In the genomic region with DNA sequence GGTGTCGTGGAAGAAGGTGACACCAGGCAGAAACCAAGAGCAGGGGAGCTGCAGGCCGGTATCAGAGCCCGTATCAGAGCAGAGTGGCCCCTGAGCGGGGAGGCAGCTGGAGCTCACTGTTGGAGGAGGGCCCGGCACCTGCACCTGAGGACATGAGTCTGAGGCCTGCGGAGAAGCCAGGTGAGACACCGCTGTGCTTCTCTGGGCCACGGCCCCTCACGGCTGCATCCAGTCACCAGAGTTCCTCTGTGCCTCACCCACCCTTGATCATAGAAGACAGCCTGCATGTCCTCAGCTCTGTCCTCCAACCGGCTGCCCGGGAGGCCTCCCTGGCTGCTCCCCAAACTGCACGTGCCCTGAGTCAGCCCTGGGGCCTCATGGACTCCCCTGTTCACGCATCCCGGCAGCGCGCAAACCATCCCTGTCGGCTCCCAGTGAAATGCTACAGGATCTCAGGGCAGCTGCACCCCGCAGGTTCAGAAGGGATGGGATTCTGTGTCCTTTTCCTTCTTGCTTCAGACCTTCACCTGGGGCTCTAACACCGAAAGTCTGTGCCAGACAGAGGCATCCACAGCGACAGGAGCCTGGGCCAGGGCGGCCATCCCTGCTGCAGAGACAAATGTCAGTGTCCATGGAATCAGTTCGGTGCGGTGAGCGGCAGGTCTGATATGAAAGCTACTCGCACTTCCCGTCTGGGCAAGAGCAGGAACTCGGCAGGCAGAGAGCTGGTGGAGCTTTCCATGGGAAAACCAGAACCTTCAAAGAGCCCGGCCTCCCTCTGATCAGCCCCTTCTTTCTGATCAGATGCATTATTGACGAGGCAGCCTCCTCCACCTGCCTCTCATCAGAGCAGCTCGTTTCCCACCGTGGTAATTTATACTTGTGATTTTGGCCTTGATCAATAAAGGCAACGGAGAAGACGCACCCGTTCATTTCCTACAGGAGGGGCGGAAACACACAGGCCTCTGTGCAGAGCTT, we compare ENCODE assay signal across 1 cellular context.
TF ChIP-seq lines count a peak whose summit lies in the region.

No MANE protein-coding gene starts in this region.

TF ChIP-seq in IMR-90, 13 proteins besides CTCF, POLR2A, EP300 and RAD21:
- no peak for TF ChIP-seq MAZ (IDR thresholded peaks at IDR 0.05; ENCODE audit: borderline replicate concordance, low read depth, low read length)
- TF ChIP-seq, protein P1, sequence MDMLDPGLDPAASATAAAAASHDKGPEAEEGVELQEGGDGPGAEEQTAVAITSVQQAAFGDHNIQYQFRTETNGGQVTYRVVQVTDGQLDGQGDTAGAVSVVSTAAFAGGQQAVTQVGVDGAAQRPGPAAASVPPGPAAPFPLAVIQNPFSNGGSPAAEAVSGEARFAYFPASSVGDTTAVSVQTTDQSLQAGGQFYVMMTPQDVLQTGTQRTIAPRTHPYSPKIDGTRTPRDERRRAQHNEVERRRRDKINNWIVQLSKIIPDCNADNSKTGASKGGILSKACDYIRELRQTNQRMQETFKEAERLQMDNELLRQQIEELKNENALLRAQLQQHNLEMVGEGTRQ (IDR thresholded peaks at IDR 0.05; ENCODE audit: low read depth, low read length): no peak
- TF ChIP-seq RFX5 (IDR thresholded peaks at IDR 0.05; ENCODE audit: low read depth, low read length): no peak
- TF ChIP-seq, protein P2, sequence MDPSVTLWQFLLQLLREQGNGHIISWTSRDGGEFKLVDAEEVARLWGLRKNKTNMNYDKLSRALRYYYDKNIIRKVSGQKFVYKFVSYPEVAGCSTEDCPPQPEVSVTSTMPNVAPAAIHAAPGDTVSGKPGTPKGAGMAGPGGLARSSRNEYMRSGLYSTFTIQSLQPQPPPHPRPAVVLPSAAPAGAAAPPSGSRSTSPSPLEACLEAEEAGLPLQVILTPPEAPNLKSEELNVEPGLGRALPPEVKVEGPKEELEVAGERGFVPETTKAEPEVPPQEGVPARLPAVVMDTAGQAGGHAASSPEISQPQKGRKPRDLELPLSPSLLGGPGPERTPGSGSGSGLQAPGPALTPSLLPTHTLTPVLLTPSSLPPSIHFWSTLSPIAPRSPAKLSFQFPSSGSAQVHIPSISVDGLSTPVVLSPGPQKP (IDR thresholded peaks at IDR 0.05; ENCODE audit: borderline replicate concordance, low read depth, low read length): no peak
- TF ChIP-seq NFE2L2 (IDR thresholded peaks at IDR 0.05; ENCODE audit: low read depth, low read length): no peak
- TF ChIP-seq FOS (IDR thresholded peaks at IDR 0.05; ENCODE audit: low read depth, low read length): no peak
- no peak for TF ChIP-seq CHD1 (IDR thresholded peaks at IDR 0.05; ENCODE audit: low read depth, low read length)
- no peak for TF ChIP-seq RCOR1 (IDR thresholded peaks at IDR 0.05; ENCODE audit: insufficient replicate concordance, low read length)
